24 cellular contexts compared by ENCODE assay signal in the genomic region with DNA sequence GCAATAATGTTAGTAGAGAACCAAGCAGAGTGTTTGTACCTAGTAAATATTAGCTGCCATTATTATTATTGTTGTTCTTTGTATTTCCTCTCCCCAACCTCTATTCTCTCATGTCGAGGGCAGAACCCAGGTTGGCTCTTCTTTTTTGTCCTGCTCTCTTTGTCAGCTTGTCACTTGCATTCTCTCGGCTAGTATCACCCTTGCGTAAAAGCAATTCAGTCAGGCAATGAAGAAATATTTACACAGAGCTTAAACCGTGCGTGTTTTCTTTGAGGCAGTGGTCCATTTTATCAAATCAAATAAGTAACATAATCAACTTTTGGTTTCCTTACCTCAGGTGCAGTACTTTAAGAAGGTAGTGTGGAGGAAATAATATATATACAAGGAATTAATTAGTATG.
"Had no signal": no experiment of that assay in that cellular context is flagged by ENCODE, and none has a peak within 500 bp of the region (broad histone marks: within the 10 kb centered on the region; RNA-seq: fewer than 3 reads in every experiment).

No MANE protein-coding gene starts in this region.

- H3K4me1 ChIP-seq: ascending aorta had no signal

- H3K27me3 Mint-ChIP-seq: activated naive CD8-positive, alpha-beta T cell treated with anti-CD3 and anti-CD28 coated beads, Interleukin-2, amount 50 U/mL, for 24 hours; central memory CD8-positive, alpha-beta T cell had no signal

- DNase-seq: activated CD4-positive, alpha-beta T cell treated with anti-CD3 and anti-CD28 coated beads for 48 hours; activated CD4-positive, alpha-beta T cell treated with anti-CD3 and anti-CD28 coated beads, Interleukin-2, amount 50 U/mL, for 4 hours; activated CD4-positive, CD25-positive, alpha-beta regulatory T cell treated with anti-CD3 and anti-CD28 coated beads, Interleukin-2, amount 50 U/mL, for 72 hours; activated CD8-positive, alpha-beta T cell treated with anti-CD3 and anti-CD28 coated beads, Interleukin-2, amount 10 ng/mL, durations not matched to agents 7 days and 5 days; activated effector memory CD4-positive, alpha-beta T cell treated with anti-CD3 and anti-CD28 coated beads, Interleukin-2, amount 50 U/mL, for 16 hours; activated naive CD4-positive, alpha-beta T cell treated with Interleukin-2 at 50 U/mL for 16 hours; activated naive CD8-positive, alpha-beta T cell treated with anti-CD3 and anti-CD28 coated beads, Interleukin-2, amount 50 U/mL, for 24 hours; activated T-cell treated with anti-CD3 and anti-CD28 coated beads, Interleukin-2, amount 50 U/mL, for 4 hours; amniotic stem cell; body of pancreas; MG63; NCI-H1105 treated with DMSO at 0.1 percent for 48 hours; NCI-H1436 treated with DMSO at 0.1 percent for 48 hours; NCI-H446; NCI-H526; SHP77; SW 1271 had no signal

- H3K4me3 ChIP-seq: ascending aorta, body of pancreas, MG63, SJSA1 had no signal

- H3K9ac ChIP-seq: KMS-11 had no signal

- H3K4me3 Mint-ChIP-seq: activated CD8-positive, alpha-beta T cell treated with anti-CD3 and anti-CD28 coated beads, Interleukin-2, amount 10 ng/mL, durations not matched to agents 7 days and 5 days; activated naive CD8-positive, alpha-beta T cell treated with anti-CD3 and anti-CD28 coated beads, Interleukin-2, amount 50 U/mL, for 24 hours; activated T-cell treated with anti-CD3 and anti-CD28 coated beads, Interleukin-2, amount 50 U/mL, for 4 hours; central memory CD8-positive, alpha-beta T cell; WTC11 had no signal

- H3K9me3 ChIP-seq: ascending aorta, body of pancreas, MG63, SJSA1 had no signal

- H3K27ac ChIP-seq: ascending aorta, body of pancreas, KMS-11, SJSA1 had no signal

- H3K36me3 ChIP-seq: ascending aorta, MG63 had no signal

- H3K9me3 Mint-ChIP-seq: activated T-cell treated with anti-CD3 and anti-CD28 coated beads, Interleukin-2, amount 50 U/mL, for 4 hours; central memory CD8-positive, alpha-beta T cell had no signal

- H3K4me2 ChIP-seq: KMS-11 had no signal

- H3K27me3 ChIP-seq: ascending aorta, body of pancreas, MG63, SJSA1 had no signal

- H3K27ac Mint-ChIP-seq: activated CD8-positive, alpha-beta T cell treated with anti-CD3 and anti-CD28 coated beads, Interleukin-2, amount 10 ng/mL, durations not matched to agents 7 days and 5 days; activated naive CD4-positive, alpha-beta T cell treated with anti-CD3 and anti-CD28 coated beads, Interleukin-2, amount 50 U/mL, for 72 hours; activated naive CD8-positive, alpha-beta T cell treated with anti-CD3 and anti-CD28 coated beads, Interleukin-2, amount 50 U/mL, for 24 hours; WTC11 had no signal

- ATAC-seq: activated CD8-positive, alpha-beta T cell treated with anti-CD3 and anti-CD28 coated beads, Interleukin-2, amount 10 ng/mL, durations not matched to agents 7 days and 5 days; activated naive CD4-positive, alpha-beta T cell treated with anti-CD3 and anti-CD28 coated beads, Interleukin-2, amount 50 U/mL, for 72 hours; activated naive CD8-positive, alpha-beta T cell treated with anti-CD3 and anti-CD28 coated beads, Interleukin-2, amount 50 U/mL, for 24 hours; activated T-cell treated with anti-CD3 and anti-CD28 coated beads, Interleukin-2, amount 50 U/mL, for 4 hours; body of pancreas; SK-N-SH treated with all-trans-retinoic acid at 6 μM for 48 hours; WTC11 had no signal
